25 cellular contexts compared by ENCODE assay signal in genomic region chr3:192246847-192247520, GRCh38.
DNase-seq lines count a peak whose midpoint lies in the region; FAIRE-seq and TF ChIP-seq lines count a peak whose summit lies in the region.
"Had no signal": no experiment of that assay in that cellular context is flagged by ENCODE, and none has a peak within 500 bp of the region (broad histone marks: within the 10 kb centered on the region; RNA-seq: fewer than 3 reads in every experiment).

No MANE protein-coding gene starts in this region.

- H3K79me2 ChIP-seq in mammary epithelial cell (ENCODE audit: insufficient read depth, low read length) = no peaks in the 10 kb centered on the region

- H3K9me3 Mint-ChIP-seq in MCF 10A (ENCODE audit: unreplicated experiment) = no peaks in the 10 kb centered on the region
- H3K9me3 Mint-ChIP-seq in progenitor cell of endocrine pancreas (ENCODE audit: low read depth) = no peaks in the 10 kb centered on the region
- H3K9me3 Mint-ChIP-seq: activated naive CD4-positive, alpha-beta T cell treated with anti-CD3 and anti-CD28 coated beads, Interleukin-2, amount 50 U/mL, for 72 hours; activated T-cell treated with anti-CD3 and anti-CD28 coated beads, Interleukin-2, amount 50 U/mL, for 72 hours; CD4-positive, alpha-beta T cell; central memory CD8-positive, alpha-beta T cell had no signal

- 83% methylated on average over 1 of the region's 1 CpG for WGBS in mammary epithelial cell (ENCODE audit: low coverage, missing lambda C conversion rate)

- no peaks in the 10 kb centered on the region for H3K4me1 ChIP-seq in mammary epithelial cell (ENCODE audit: insufficient read depth, low read length)
- H3K4me1 ChIP-seq: ascending aorta, HAP-1, thyroid gland had no signal

- dilution Hi-C loops in mammary epithelial cell (cut with HindIII; ENCODE audit: low sequenced_read_pairs) = no loop called here

- H3K9ac ChIP-seq in mammary epithelial cell (ENCODE audit: insufficient read depth, low read length) (no peak overlapping the region), SK-N-MC (ENCODE audit: insufficient read length) (no peak overlapping the region)

- H3K9me3 ChIP-seq in mammary epithelial cell (replicated peaks; ENCODE audit: insufficient read depth, low read length) (no peaks in the 10 kb centered on the region), SK-N-MC (ENCODE audit: low read depth, low read length) (no peaks in the 10 kb centered on the region)
- H3K9me3 ChIP-seq: ascending aorta, HAP-1, ovary, thyroid gland had no signal

- BruUV-seq in MCF 10A (replicated peaks; lab: Mats Ljungman, UMichigan) (no TSS peak), mammary epithelial cell (replicated peaks; lab: Mats Ljungman, UMichigan) (no TSS peak)

- H3K4me3 Mint-ChIP-seq in MCF 10A (ENCODE audit: unreplicated experiment) = no peak overlapping the region
- H3K4me3 Mint-ChIP-seq in progenitor cell of endocrine pancreas (ENCODE audit: low read depth) = no peak overlapping the region
- H3K4me3 Mint-ChIP-seq: activated T-cell treated with anti-CD3 and anti-CD28 coated beads, Interleukin-2, amount 50 U/mL, for 72 hours; CD4-positive, alpha-beta T cell; central memory CD8-positive, alpha-beta T cell; mesothelial cell of epicardium; natural killer cell treated with Interleukin-12 subunit alpha and Interleukin-12 subunit beta and Interleukin-15 and Interleukin-18, amount 100 ng/mL, for 72 hours had no signal

- DNase-seq in MCF 10A (ENCODE audit: unreplicated experiment) = peak; percentile 10
- no peak for DNase-seq in mammary epithelial cell
- DNase-seq in NCI-H1694 treated with DMSO at 0.1 percent for 48 hours (lab: John Stamatoyannopoulos, UW) = peak; percentile 34
- peak; percentile 93 for DNase-seq in SK-N-MC (ENCODE audit: low read depth, low spot score)
- no peak for DNase-seq in activated CD4-positive, CD25-positive, alpha-beta regulatory T cell treated with anti-CD3 and anti-CD28 coated beads, Interleukin-2, amount 50 U/mL, for 72 hours
- no peak for DNase-seq in hippocampal formation (lab: John Stamatoyannopoulos, UW)
- no peak for DNase-seq in progenitor cell of endocrine pancreas (ENCODE audit: low spot score, unreplicated experiment)
- DNase-seq in frontal cortex (ENCODE audit: low spot score in 2 of 2) = no peak
- DNase-seq: activated CD4-positive, alpha-beta T cell treated with anti-CD3 and anti-CD28 coated beads for 4 hours; activated T-cell treated with anti-CD3 and anti-CD28 coated beads, Interleukin-2, amount 50 U/mL, for 72 hours; CD4-positive, alpha-beta T cell; DMS79 treated with DMSO at 0.1 percent for 48 hours; left cardiac atrium; NCI-H1048; NCI-H226; ovary; stimulated activated CD4-positive, alpha-beta T cell treated with anti-CD3 and anti-CD28 coated beads, Interleukin-1b, Interleukin-23, amount 100 ng/mL, for 48 hours; stimulated activated naive CD4-positive, alpha-beta T cell; thyroid gland had no signal

- H3K27ac ChIP-seq in mammary epithelial cell (ENCODE audit: insufficient read depth, low read depth, low read length) (no peak overlapping the region), SK-N-MC (peak overlapping the region; percentile 73)
- H3K27ac ChIP-seq: ascending aorta, ovary, thyroid gland had no signal

- POLR2A ChIA-PET in MCF 10A (lab: Yijun Ruan, JAX) = no interaction called here

- intact Hi-C loops in MCF 10A (cut with micrococcal nuclease) = no loop called here
- intact Hi-C loops in mammary epithelial cell (cut with micrococcal nuclease) = no loop called here

- TF ChIP-seq CTCF in MCF 10A (IDR thresholded peaks at IDR 0.05; ENCODE audit: unreplicated experiment) (no peak), mammary epithelial cell (conservative IDR thresholded peaks at IDR 0.05 in 1 of 2, IDR thresholded peaks at IDR 0.05 in 1 of 2; ENCODE audit: extremely low read depth in 1 of 2, insufficient read depth in 1 of 2, low read depth in 1 of 2, low read length in 2 of 2) (no peak), progenitor cell of endocrine pancreas (IDR thresholded peaks at IDR 0.05; ENCODE audit: unreplicated experiment) (no peak)

- in situ Hi-C loops in mammary epithelial cell (cut with MboI; ENCODE audit: low sequenced_read_pairs in 2 of 2) = no loop called here

- H4K20me1 ChIP-seq in mammary epithelial cell (ENCODE audit: insufficient read depth, low read length) = no peaks in the 10 kb centered on the region

- peaks cover 5% of the 10 kb centered on the region for H3K4me1 Mint-ChIP-seq in MCF 10A (ENCODE audit: insufficient read depth, unreplicated experiment)
- peaks cover 6% of the 10 kb centered on the region for H3K4me1 Mint-ChIP-seq in progenitor cell of endocrine pancreas (ENCODE audit: low read depth)
- H3K4me1 Mint-ChIP-seq: central memory CD8-positive, alpha-beta T cell; mesothelial cell of epicardium had no signal

- no peak overlapping the region for H3K4me2 ChIP-seq in mammary epithelial cell (ENCODE audit: insufficient read depth, low read depth, low read length)

- H2AFZ ChIP-seq in mammary epithelial cell (ENCODE audit: low read depth, low read length) = no peak overlapping the region

- no peaks in the 10 kb centered on the region for H3K36me3 Mint-ChIP-seq in MCF 10A (ENCODE audit: insufficient read depth, unreplicated experiment)
- no peaks in the 10 kb centered on the region for H3K36me3 Mint-ChIP-seq in progenitor cell of endocrine pancreas (ENCODE audit: insufficient read depth)
- H3K36me3 Mint-ChIP-seq: activated naive CD4-positive, alpha-beta T cell treated with anti-CD3 and anti-CD28 coated beads, Interleukin-2, amount 50 U/mL, for 72 hours; mesothelial cell of epicardium; natural killer cell treated with Interleukin-12 subunit alpha and Interleukin-12 subunit beta and Interleukin-15 and Interleukin-18, amount 100 ng/mL, for 72 hours had no signal

- no peak overlapping the region for H3K27ac Mint-ChIP-seq in MCF 10A (ENCODE audit: low read depth, unreplicated experiment)
- no peak overlapping the region for H3K27ac Mint-ChIP-seq in progenitor cell of endocrine pancreas
- H3K27ac Mint-ChIP-seq: activated naive CD4-positive, alpha-beta T cell treated with anti-CD3 and anti-CD28 coated beads, Interleukin-2, amount 50 U/mL, for 72 hours; activated T-cell treated with anti-CD3 and anti-CD28 coated beads, Interleukin-2, amount 50 U/mL, for 72 hours; CD4-positive, alpha-beta T cell; mesothelial cell of epicardium; natural killer cell treated with Interleukin-12 subunit alpha and Interleukin-12 subunit beta and Interleukin-15 and Interleukin-18, amount 100 ng/mL, for 72 hours had no signal

- H3K36me3 ChIP-seq in mammary epithelial cell (ENCODE audit: insufficient read depth, low read length) (no peaks in the 10 kb centered on the region), SK-N-MC (ENCODE audit: insufficient read depth, low read length) (no peaks in the 10 kb centered on the region)
- H3K36me3 ChIP-seq: ascending aorta, HAP-1, ovary, thyroid gland had no signal

- H3K4me3 ChIP-seq in mammary epithelial cell (replicated peaks in 1 of 3; ENCODE audit: insufficient read depth in 1 of 3, low read depth in 2 of 3, low read length in 3 of 3) (no peak overlapping the region), SK-N-MC (peak overlapping the region; percentile 48)
- H3K4me3 ChIP-seq: ascending aorta, HAP-1, ovary, thyroid gland had no signal

- no peak for FAIRE-seq in frontal cortex (lab: Jason Lieb, UNC)

- H3K27me3 Mint-ChIP-seq in MCF 10A (ENCODE audit: insufficient read depth, unreplicated experiment) (peaks cover 93% of the 10 kb centered on the region), progenitor cell of endocrine pancreas (no peaks in the 10 kb centered on the region)
- H3K27me3 Mint-ChIP-seq: CD4-positive, alpha-beta T cell; central memory CD8-positive, alpha-beta T cell; natural killer cell treated with Interleukin-12 subunit alpha and Interleukin-12 subunit beta and Interleukin-15 and Interleukin-18, amount 100 ng/mL, for 72 hours had no signal

- CTCF ChIA-PET in MCF 10A (lab: Yijun Ruan, JAX) = no interaction called here
- CTCF ChIA-PET in mammary epithelial cell (lab: Charles Lee; ENCODE audit: low non-redundant PET) = no interaction called here

- H3K27me3 ChIP-seq in mammary epithelial cell (ENCODE audit: insufficient read depth, low read length) = no peaks in the 10 kb centered on the region
- H3K27me3 ChIP-seq: ascending aorta, ovary, thyroid gland had no signal

Comparison
In these comparisons a context has a peak if more than half of its experiments do, and no peak if none do; other contexts are left out.
1. DNase-seq: peak in MCF 10A (single experiment), NCI-H1694 treated with DMSO at 0.1 percent for 48 hours (single experiment) and SK-N-MC (single experiment); none in mammary epithelial cell (single experiment), activated CD4-positive, CD25-positive, alpha-beta regulatory T cell treated with anti-CD3 and anti-CD28 coated beads, Interleukin-2, amount 50 U/mL, for 72 hours (single experiment), hippocampal formation (0 of 2), progenitor cell of endocrine pancreas (single experiment) and frontal cortex (0 of 2).